In genomic region chr4:124275-125081, GRCh38 we compare ENCODE assay signal across 8 cellular contexts.
A peak's percentile ranks its signal among the peaks of the same experiment; 100 is the strongest.
DNase-seq lines count a peak whose midpoint lies in the region; ATAC-seq, FAIRE-seq and TF ChIP-seq lines count a peak whose summit lies in the region.

ZNF718 (plus strand) TSS chr4:124501; CDS start chr4:124671, 170 bp downstream.

- no peaks in the 10 kb centered on the region for H3K27me3 ChIP-seq in brain microvascular endothelial cell (replicated peaks)
- no peaks in the 10 kb centered on the region for H3K27me3 ChIP-seq in iPS DF 6.9 (ENCODE audit: control insufficient read depth, insufficient read depth, low read length)

- peak; percentile 31 for DNase-seq in NCI-H187 treated with DMSO at 0.1 percent for 48 hours (lab: John Stamatoyannopoulos, UW)
- DNase-seq in brain microvascular endothelial cell, result peak; percentile 98
- DNase-seq in iPS DF 6.9 (ENCODE audit: low read depth, low spot score), result peak; percentile 93
- DNase-seq in skeletal muscle cell (ENCODE audit: low read depth), result peak; percentile 87
- DNase-seq in GDM1 (lab: John Stamatoyannopoulos, UW), result no peak

- no CpG with 5 or more reads among the region's 44 CpGs for WGBS in iPS DF 6.9 (ENCODE audit: insufficient coverage, insufficient read length)

- H3K27ac ChIP-seq in brain microvascular endothelial cell (peak within 1 kb of the TSS; percentile 69), iPS DF 6.9 (ENCODE audit: low read length) (no peak within 1 kb of the TSS)

- FAIRE-seq in TTC549 (lab: Jason Lieb, UNC), result peak; percentile 70

- ATAC-seq in GM18498 (IDR thresholded peaks at IDR 0.05; ENCODE audit: unreplicated experiment) (peak; percentile 99), HG02885 (IDR thresholded peaks at IDR 0.05; ENCODE audit: poor library complexity, unreplicated experiment) (peak; percentile 98)

- H3K4me3 ChIP-seq in brain microvascular endothelial cell (ENCODE audit: low read depth, low read length) (peak within 1 kb of the TSS; percentile 87), iPS DF 6.9 (ENCODE audit: low read length) (peak within 1 kb of the TSS; percentile 87), skeletal muscle cell (ENCODE audit: low read depth, low read length) (peak within 1 kb of the TSS; percentile 77)

- TF ChIP-seq CTCF in brain microvascular endothelial cell (IDR thresholded peaks at IDR 0.05; ENCODE audit: low read depth, low read length, missing control alignments), result no peak

- no peaks in the 10 kb centered on the region for H3K36me3 ChIP-seq in brain microvascular endothelial cell (replicated peaks)
- H3K36me3 ChIP-seq in iPS DF 6.9 (ENCODE audit: control insufficient read depth, insufficient read depth, low read length), result no peaks in the 10 kb centered on the region

- H3K4me1 ChIP-seq in iPS DF 6.9 (ENCODE audit: control insufficient read depth, insufficient read depth, low read length), result no peaks in the 10 kb centered on the region

- no peaks in the 10 kb centered on the region for H3K9me3 ChIP-seq in iPS DF 6.9 (ENCODE audit: control insufficient read depth, insufficient read depth, low read length)

- in situ Hi-C loops in brain microvascular endothelial cell (cut with HindIII; ENCODE audit: low pct_ligation_motif_present, low sequenced_read_pairs), result no loop called here
